Comparison of ENCODE assay signal across 25 cellular contexts in the genomic region with DNA sequence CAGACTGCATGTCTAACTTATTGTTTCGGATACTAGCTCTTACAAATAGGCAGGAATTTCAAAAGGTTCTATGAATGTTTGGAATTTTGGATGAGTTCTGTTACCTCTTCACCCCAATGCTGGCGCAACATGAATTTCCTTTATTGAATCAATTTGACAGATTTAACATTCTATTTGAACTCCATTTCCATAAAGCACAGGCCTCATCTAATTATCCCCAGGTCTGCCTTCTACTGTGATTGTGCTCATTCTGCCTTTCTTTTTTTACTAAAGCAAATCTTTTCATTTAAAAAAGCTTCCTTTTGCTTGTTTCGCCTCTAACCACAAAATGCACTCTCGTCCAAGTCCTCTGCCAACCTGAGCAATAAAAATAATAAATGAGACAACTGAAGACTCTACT.
DNase-seq lines count a peak whose midpoint lies in the region; TF ChIP-seq lines count a peak whose summit lies in the region.
"Had no signal": no experiment of that assay in that cellular context is flagged by ENCODE, and none has a peak within 500 bp of the region (broad histone marks: within the 10 kb centered on the region; RNA-seq: fewer than 3 reads in every experiment).

No MANE protein-coding gene starts in this region.

- no peak for DNase-seq in breast epithelium (ENCODE audit: low spot score in 2 of 2)
- DNase-seq in mammary epithelial cell, result no peak
- DNase-seq in DMS79 treated with DMSO at 0.1 percent for 48 hours (lab: John Stamatoyannopoulos, UW), result peak; percentile 90
- DNase-seq in astrocyte of the hippocampus (ENCODE audit: low read depth, low spot score), result peak; percentile 1
- DNase-seq in HuH-7.5 (ENCODE audit: low spot score), result no peak
- no peak for DNase-seq in effector CD4-positive, alpha-beta T cell
- DNase-seq in immature natural killer cell, result no peak
- DNase-seq: 8988T; ACHN; BE2C; C1 segment of cervical spinal cord; CD4-positive, alpha-beta memory T cell; CD4-positive, CD25-positive, alpha-beta regulatory T cell; CD8-positive, alpha-beta memory T cell; COR-L47; DMS 273 treated with DMSO at 0.1 percent for 48 hours; DMS153; DMS53; DND-41; EL; GDM1 had no signal

- TF ChIP-seq CTCF in breast epithelium (IDR thresholded peaks at IDR 0.05) (no peak), mammary epithelial cell (conservative IDR thresholded peaks at IDR 0.05 in 1 of 2, IDR thresholded peaks at IDR 0.05 in 1 of 2; ENCODE audit: extremely low read depth in 1 of 2, insufficient read depth in 1 of 2, low read depth in 1 of 2, low read length in 2 of 2) (no peak), nephron (IDR thresholded peaks at IDR 0.05; ENCODE audit: unreplicated experiment in 3 of 3) (no peak)

- H3K4me3 Mint-ChIP-seq in nephron (no peak overlapping the region), immature natural killer cell (no peak overlapping the region)
- H3K4me3 Mint-ChIP-seq: CD14-positive monocyte; CD4-positive, alpha-beta memory T cell; CD4-positive, CD25-positive, alpha-beta regulatory T cell; CD8-positive, alpha-beta memory T cell had no signal

- dilution Hi-C loops in mammary epithelial cell (cut with HindIII; ENCODE audit: low sequenced_read_pairs), result no loop called here

- H3K4me1 Mint-ChIP-seq in nephron, result peaks cover 36% of the 10 kb centered on the region
- H3K4me1 Mint-ChIP-seq in immature natural killer cell, result no peaks in the 10 kb centered on the region
- H3K4me1 Mint-ChIP-seq: CD14-positive monocyte; CD4-positive, alpha-beta memory T cell; CD4-positive, CD25-positive, alpha-beta regulatory T cell; CD8-positive, alpha-beta memory T cell had no signal

- H3K4me2 ChIP-seq in mammary epithelial cell (ENCODE audit: insufficient read depth, low read depth, low read length), result no peak overlapping the region
- H3K4me2 ChIP-seq: BLaER1 had no signal

- CTCF ChIA-PET in mammary epithelial cell (lab: Charles Lee; ENCODE audit: low non-redundant PET), result no interaction called here

- in situ Hi-C loops in mammary epithelial cell (cut with MboI; ENCODE audit: low sequenced_read_pairs in 2 of 2), result no loop called here

- H3K9me3 Mint-ChIP-seq in nephron (no peaks in the 10 kb centered on the region), immature natural killer cell (peaks cover 0 to 21% (median 10%) of the 10 kb centered on the region in 6 donors)

- H3K27ac Mint-ChIP-seq in nephron, result peak overlapping the region; percentile 79 to 92 (median 86)
- no peak overlapping the region for H3K27ac Mint-ChIP-seq in immature natural killer cell
- H3K27ac Mint-ChIP-seq: CD14-positive monocyte; CD4-positive, alpha-beta memory T cell; CD8-positive, alpha-beta memory T cell had no signal

- no TSS peak for BruUV-seq in mammary epithelial cell (replicated peaks; lab: Mats Ljungman, UMichigan)

- H3K36me3 Mint-ChIP-seq in nephron (ENCODE audit: low read depth) (no peaks in the 10 kb centered on the region), immature natural killer cell (no peaks in the 10 kb centered on the region)
- H3K36me3 Mint-ChIP-seq: CD14-positive monocyte; CD4-positive, alpha-beta memory T cell; CD4-positive, CD25-positive, alpha-beta regulatory T cell; CD8-positive, alpha-beta memory T cell had no signal

- no peak overlapping the region for H3K9ac ChIP-seq in mammary epithelial cell (ENCODE audit: insufficient read depth, low read length)
- H3K9ac ChIP-seq: BLaER1 had no signal

- H3K4me1 ChIP-seq in breast epithelium, result peaks cover 0 to 2% of the 10 kb centered on the region in 2 donors
- H3K4me1 ChIP-seq in mammary epithelial cell (ENCODE audit: insufficient read depth, low read length), result no peaks in the 10 kb centered on the region
- H3K4me1 ChIP-seq: BE2C, BLaER1 had no signal

- H3K27me3 Mint-ChIP-seq in nephron (ENCODE audit: low read depth) (no peaks in the 10 kb centered on the region), immature natural killer cell (ENCODE audit: low read depth in 3 of 3) (no peaks in the 10 kb centered on the region)
- H3K27me3 Mint-ChIP-seq: CD4-positive, alpha-beta memory T cell; CD4-positive, CD25-positive, alpha-beta regulatory T cell had no signal

- H2AFZ ChIP-seq in mammary epithelial cell (ENCODE audit: low read depth, low read length), result no peak overlapping the region

- H3K27ac ChIP-seq in breast epithelium (peak overlapping the region; percentile 12 to 26), mammary epithelial cell (ENCODE audit: insufficient read depth, low read depth, low read length) (no peak overlapping the region)
- H3K27ac ChIP-seq: BLaER1 had no signal

- no peaks in the 10 kb centered on the region for H3K79me2 ChIP-seq in mammary epithelial cell (ENCODE audit: insufficient read depth, low read length)

- TF ChIP-seq POLR2A in breast epithelium (IDR thresholded peaks at IDR 0.05), result no peak

- H3K27me3 ChIP-seq in breast epithelium, result no peaks in the 10 kb centered on the region
- no peaks in the 10 kb centered on the region for H3K27me3 ChIP-seq in mammary epithelial cell (ENCODE audit: insufficient read depth, low read length)
- H3K27me3 ChIP-seq: BE2C, BLaER1 had no signal

- H3K4me3 ChIP-seq in breast epithelium, result no peak overlapping the region
- H3K4me3 ChIP-seq in mammary epithelial cell (replicated peaks in 1 of 3; ENCODE audit: insufficient read depth in 1 of 3, low read depth in 2 of 3, low read length in 3 of 3), result no peak overlapping the region
- H3K4me3 ChIP-seq: BLaER1, GM12878 had no signal

- intact Hi-C loops in breast epithelium (cut with DNase I; ENCODE audit: low total_unique reads) (no loop called here), mammary epithelial cell (cut with micrococcal nuclease) (no loop called here)

- WGBS in mammary epithelial cell (ENCODE audit: low coverage, missing lambda C conversion rate), result 31% methylated on average over 4 of the region's 4 CpGs

- H3K9me3 ChIP-seq in breast epithelium (no peaks in the 10 kb centered on the region), mammary epithelial cell (replicated peaks; ENCODE audit: insufficient read depth, low read length) (no peaks in the 10 kb centered on the region)
- H3K9me3 ChIP-seq: BE2C, BLaER1 had no signal

- H3K36me3 ChIP-seq in breast epithelium, result no peaks in the 10 kb centered on the region
- no peaks in the 10 kb centered on the region for H3K36me3 ChIP-seq in mammary epithelial cell (ENCODE audit: insufficient read depth, low read length)
- H3K36me3 ChIP-seq: BE2C, BLaER1 had no signal

- no peaks in the 10 kb centered on the region for H4K20me1 ChIP-seq in mammary epithelial cell (ENCODE audit: insufficient read depth, low read length)
- H4K20me1 ChIP-seq: BLaER1 had no signal

Comparison
In these comparisons a context has a peak if more than half of its experiments do, and no peak if none do; other contexts are left out.
1. DNase-seq: peak in DMS79 treated with DMSO at 0.1 percent for 48 hours (single experiment) and astrocyte of the hippocampus (single experiment); none in breast epithelium (0 of 2), mammary epithelial cell (single experiment), HuH-7.5 (single experiment), effector CD4-positive, alpha-beta T cell (single experiment) and immature natural killer cell (0 of 3).
2. H3K27ac Mint-ChIP-seq: peak in nephron (3 of 3); none in immature natural killer cell (0 of 6).